21 cellular contexts compared by ENCODE assay signal in the genomic region with DNA sequence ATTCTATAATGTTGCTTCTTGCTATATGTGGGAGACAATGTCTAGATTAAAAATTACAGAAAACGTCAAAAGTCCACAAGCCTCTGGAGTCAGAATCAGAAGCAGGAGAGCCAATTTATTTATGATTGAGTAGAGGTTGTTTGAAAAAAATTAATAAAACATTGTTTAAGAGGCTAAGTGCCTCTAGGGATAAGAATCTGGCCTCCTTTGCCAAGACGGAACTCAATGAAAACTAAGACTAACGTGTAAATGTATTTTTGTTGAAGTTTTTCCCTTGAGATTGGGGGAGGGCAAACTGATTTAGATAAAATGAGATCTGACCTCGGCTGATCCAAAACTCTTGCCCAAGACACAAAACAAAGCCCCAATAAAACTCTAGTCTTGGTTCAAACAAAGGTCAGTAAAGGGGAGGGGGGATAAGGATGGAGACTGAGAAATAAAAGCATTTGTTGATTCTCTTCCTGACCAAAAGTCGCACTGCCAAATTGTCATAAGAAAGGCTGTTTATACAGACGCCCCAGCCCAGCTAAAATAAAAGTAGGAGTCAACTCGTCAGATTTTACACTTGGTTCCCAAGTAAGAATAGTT.
DNase-seq lines count a peak whose midpoint lies in the region; ATAC-seq and TF ChIP-seq lines count a peak whose summit lies in the region.
"Had no signal": no experiment of that assay in that cellular context is flagged by ENCODE, and none has a peak within 500 bp of the region (broad histone marks: within the 10 kb centered on the region; RNA-seq: fewer than 3 reads in every experiment).

No MANE protein-coding gene starts in this region.

- TF ChIP-seq CTCF in C4-2B (conservative IDR thresholded peaks at IDR 0.05) (no peak), mammary epithelial cell (conservative IDR thresholded peaks at IDR 0.05 in 1 of 2, IDR thresholded peaks at IDR 0.05 in 1 of 2; ENCODE audit: extremely low read depth in 1 of 2, insufficient read depth in 1 of 2, low read depth in 1 of 2, low read length in 2 of 2) (no peak), left lung (IDR thresholded peaks at IDR 0.05) (no peak), sigmoid colon (IDR thresholded peaks at IDR 0.05) (no peak), GM20000 (IDR thresholded peaks at IDR 0.05; ENCODE audit: extremely low read depth, missing control alignments) (no peak)
- TF ChIP-seq CTCF in activated CD8-positive, alpha-beta T cell treated with anti-CD3 and anti-CD28 coated beads for 36 hours (IDR thresholded peaks at IDR 0.05) = no peak

- intact Hi-C loops in mammary epithelial cell (cut with micrococcal nuclease) (no loop called here), left lung (cut with DNase I) (no loop called here), sigmoid colon (cut with DNase I) (no loop called here)
- intact Hi-C loops in activated CD8-positive, alpha-beta T cell treated with anti-CD3 and anti-CD28 coated beads for 36 hours (cut with micrococcal nuclease) = no loop called here

- H3K9me3 Mint-ChIP-seq in activated CD8-positive, alpha-beta T cell treated with anti-CD3 and anti-CD28 coated beads for 36 hours = peaks cover 5% of the 10 kb centered on the region

- peak overlapping the region; percentile 70 for H2AFZ ChIP-seq in mammary epithelial cell (ENCODE audit: low read depth, low read length)

- H3K27me3 Mint-ChIP-seq in activated CD8-positive, alpha-beta T cell treated with anti-CD3 and anti-CD28 coated beads for 36 hours = no peaks in the 10 kb centered on the region
- H3K27me3 Mint-ChIP-seq: activated naive CD4-positive, alpha-beta T cell treated with anti-CD3 and anti-CD28 coated beads, Interleukin-2, amount 10 ng/mL, durations not matched to agents 7 days and 5 days; activated T-cell treated with anti-CD3 and anti-CD28 coated beads, Interleukin-2, amount 50 U/mL, for 24 hours; CD4-positive, alpha-beta T cell; dendritic cell treated with granulocyte-macrophage colony-stimulating factor and Interleukin-4, amounts not matched to agents 40 ng/mL and 50 ng/mL, for 4 days had no signal

- H3K27ac ChIP-seq in C4-2B (peak overlapping the region; percentile 29; the same call in 1 of the 2 replicates), mammary epithelial cell (ENCODE audit: insufficient read depth, low read depth, low read length) (no peak overlapping the region), left lung (no peak overlapping the region), sigmoid colon (peak overlapping the region; percentile 14 to 51 (median 28))

- H3K9ac ChIP-seq in mammary epithelial cell (ENCODE audit: insufficient read depth, low read length) = no peak overlapping the region

- no peaks in the 10 kb centered on the region for H3K79me2 ChIP-seq in mammary epithelial cell (ENCODE audit: insufficient read depth, low read length)

- H3K4me1 ChIP-seq in mammary epithelial cell (ENCODE audit: insufficient read depth, low read length) (no peaks in the 10 kb centered on the region), left lung (peaks cover 0 to 3% of the 10 kb centered on the region in 2 donors), sigmoid colon (peaks cover 0 to 13% (median 5%) of the 10 kb centered on the region in 4 donors)

- in situ Hi-C loops in mammary epithelial cell (cut with MboI; ENCODE audit: low sequenced_read_pairs in 2 of 2) = no loop called here

- no peaks in the 10 kb centered on the region for H3K4me1 Mint-ChIP-seq in activated CD8-positive, alpha-beta T cell treated with anti-CD3 and anti-CD28 coated beads for 36 hours (ENCODE audit: low read depth)
- H3K4me1 Mint-ChIP-seq: activated naive CD4-positive, alpha-beta T cell treated with anti-CD3 and anti-CD28 coated beads, Interleukin-2, amount 10 ng/mL, durations not matched to agents 7 days and 5 days had no signal

- CTCF ChIA-PET in mammary epithelial cell (lab: Charles Lee; ENCODE audit: low non-redundant PET) = interaction anchor here (0.7 kb wide), 1 partner anchor 158 kb away, joined by 3 read pairs; no protein-coding TSS in a partner anchor
- CTCF ChIA-PET in activated CD8-positive, alpha-beta T cell treated with anti-CD3 and anti-CD28 coated beads for 36 hours (lab: Charles Lee) = interaction anchor here (1.2 kb wide), 1 partner anchor 29 kb away, joined by 3 read pairs; no protein-coding TSS in a partner anchor

- H3K9me3 ChIP-seq in mammary epithelial cell (replicated peaks; ENCODE audit: insufficient read depth, low read length) = no peaks in the 10 kb centered on the region
- peaks cover 0 to 11% of the 10 kb centered on the region in 2 donors for H3K9me3 ChIP-seq in left lung
- no peaks in the 10 kb centered on the region for H3K9me3 ChIP-seq in sigmoid colon

- 11% methylated on average over 7 of the region's 7 CpGs for WGBS in mammary epithelial cell (ENCODE audit: low coverage, missing lambda C conversion rate)
- 72 to 73% methylated on average over 7 of the region's 7 CpGs for WGBS in sigmoid colon, 2 donors

- no peak overlapping the region for H3K4me2 ChIP-seq in mammary epithelial cell (ENCODE audit: insufficient read depth, low read depth, low read length)

- no peaks in the 10 kb centered on the region for H3K36me3 Mint-ChIP-seq in activated CD8-positive, alpha-beta T cell treated with anti-CD3 and anti-CD28 coated beads for 36 hours (ENCODE audit: low read depth)
- H3K36me3 Mint-ChIP-seq: activated naive CD4-positive, alpha-beta T cell treated with anti-CD3 and anti-CD28 coated beads, Interleukin-2, amount 10 ng/mL, durations not matched to agents 7 days and 5 days had no signal

- no peak for DNase-seq in mammary epithelial cell
- no peak for DNase-seq in left lung
- DNase-seq in sigmoid colon = no peak
- no peak for DNase-seq in NCI-H1417 (lab: John Stamatoyannopoulos, UW)
- no peak for DNase-seq in activated CD8-positive, alpha-beta T cell treated with anti-CD3 and anti-CD28 coated beads for 36 hours
- DNase-seq in GM20000 (ENCODE audit: low spot score) = no peak
- DNase-seq in NCI-H1092 treated with DMSO at 0.1 percent for 48 hours (lab: John Stamatoyannopoulos, UW) = no peak
- DNase-seq: activated CD8-positive, alpha-beta memory T cell treated with anti-CD3 and anti-CD28 coated beads for 24 hours; activated naive CD4-positive, alpha-beta T cell treated with anti-CD3 and anti-CD28 coated beads, Interleukin-2, amount 10 ng/mL, durations not matched to agents 7 days and 5 days; activated T-cell treated with anti-CD3 and anti-CD28 coated beads, Interleukin-2, amount 50 U/mL, for 24 hours; caudate nucleus; CD4-positive, alpha-beta T cell; DMS153; H9; NCI-H1436; NCI-H510A treated with DMSO at 0.1 percent for 48 hours; occipital lobe; stimulated activated CD8-positive, alpha-beta memory T cell treated with anti-CD3 and anti-CD28 coated beads, Interleukin-4, amount 100 ng/mL, for 48 hours; SW 1271 had no signal

- H3K36me3 ChIP-seq in mammary epithelial cell (ENCODE audit: insufficient read depth, low read length) (no peaks in the 10 kb centered on the region), left lung (no peaks in the 10 kb centered on the region), sigmoid colon (no peaks in the 10 kb centered on the region)

- dilution Hi-C loops in mammary epithelial cell (cut with HindIII; ENCODE audit: low sequenced_read_pairs) = loop anchor here (5.0 kb wide), 1 partner anchor 94 kb away; no protein-coding TSS in a partner anchor

- no peak overlapping the region for H3K27ac Mint-ChIP-seq in activated CD8-positive, alpha-beta T cell treated with anti-CD3 and anti-CD28 coated beads for 36 hours
- H3K27ac Mint-ChIP-seq: activated naive CD4-positive, alpha-beta T cell treated with anti-CD3 and anti-CD28 coated beads, Interleukin-2, amount 10 ng/mL, durations not matched to agents 7 days and 5 days; activated T-cell treated with anti-CD3 and anti-CD28 coated beads, Interleukin-2, amount 50 U/mL, for 24 hours; CD4-positive, alpha-beta T cell; dendritic cell treated with granulocyte-macrophage colony-stimulating factor and Interleukin-4, amounts not matched to agents 40 ng/mL and 50 ng/mL, for 4 days; H9 had no signal

- H3K4me3 ChIP-seq in mammary epithelial cell (replicated peaks in 1 of 3; ENCODE audit: insufficient read depth in 1 of 3, low read depth in 2 of 3, low read length in 3 of 3) = no peak overlapping the region
- no peak overlapping the region for H3K4me3 ChIP-seq in left lung
- no peak overlapping the region for H3K4me3 ChIP-seq in sigmoid colon

- POLR2A ChIA-PET in activated CD8-positive, alpha-beta T cell treated with anti-CD3 and anti-CD28 coated beads for 36 hours (lab: Charles Lee) = no interaction called here

- no peak for TF ChIP-seq EP300 in sigmoid colon (IDR thresholded peaks at IDR 0.05)

- H3K4me3 Mint-ChIP-seq in activated CD8-positive, alpha-beta T cell treated with anti-CD3 and anti-CD28 coated beads for 36 hours = no peak overlapping the region
- H3K4me3 Mint-ChIP-seq: activated naive CD4-positive, alpha-beta T cell treated with anti-CD3 and anti-CD28 coated beads, Interleukin-2, amount 10 ng/mL, durations not matched to agents 7 days and 5 days; activated T-cell treated with anti-CD3 and anti-CD28 coated beads, Interleukin-2, amount 50 U/mL, for 24 hours; CD4-positive, alpha-beta T cell; dendritic cell treated with granulocyte-macrophage colony-stimulating factor and Interleukin-4, amounts not matched to agents 40 ng/mL and 50 ng/mL, for 4 days; H9 had no signal

- no TSS peak for BruUV-seq in mammary epithelial cell (replicated peaks; lab: Mats Ljungman, UMichigan)

- peak; percentile 26 for ATAC-seq in left lung
- ATAC-seq in activated CD8-positive, alpha-beta T cell treated with anti-CD3 and anti-CD28 coated beads for 36 hours = no peak

- TF ChIP-seq POLR2A in sigmoid colon (IDR thresholded peaks at IDR 0.05) = no peak

- H4K20me1 ChIP-seq in mammary epithelial cell (ENCODE audit: insufficient read depth, low read length) = no peaks in the 10 kb centered on the region

- no peaks in the 10 kb centered on the region for H3K27me3 ChIP-seq in mammary epithelial cell (ENCODE audit: insufficient read depth, low read length)
- H3K27me3 ChIP-seq in left lung = no peaks in the 10 kb centered on the region
- H3K27me3 ChIP-seq in sigmoid colon = no peaks in the 10 kb centered on the region

Comparison
In these comparisons a context has a peak if more than half of its experiments do, and no peak if none do; other contexts are left out.
1. H3K27ac ChIP-seq: peak in C4-2B (single experiment) and sigmoid colon (4 of 4); none in mammary epithelial cell (single experiment) and left lung (0 of 2).